Comparison of ENCODE assay signal across 24 cellular contexts in the genomic region with DNA sequence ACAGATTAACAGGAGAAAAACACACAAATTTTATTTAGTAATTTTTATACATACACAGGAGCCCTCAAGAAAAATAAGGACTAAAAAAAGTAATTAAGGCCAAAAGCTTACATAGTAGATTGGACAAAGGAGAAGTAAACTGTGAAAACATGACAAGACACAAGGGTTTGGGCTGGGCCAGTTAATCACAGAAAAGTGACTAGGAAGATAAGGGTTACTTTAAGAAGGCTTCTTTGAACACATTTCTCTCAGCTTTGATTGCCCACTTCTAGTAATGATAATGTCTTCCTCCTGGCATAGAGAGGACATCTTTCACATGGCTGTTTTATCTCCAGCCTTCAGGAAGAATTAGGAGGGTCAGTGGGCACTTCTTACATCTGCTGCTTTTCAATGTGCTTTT. TPM values are rescaled to one million over a fixed set of nuclear protein-coding genes. Genes with fewer than 3 reads are reported as not detected.
DNase-seq lines count a peak whose midpoint lies in the region; ATAC-seq, FAIRE-seq and TF ChIP-seq lines count a peak whose summit lies in the region.
"Had no signal": no experiment of that assay in that cellular context is flagged by ENCODE, and none has a peak within 500 bp of the region (broad histone marks: within the 10 kb centered on the region; RNA-seq: fewer than 3 reads in every experiment).

No MANE protein-coding gene starts in this region.

- H3K79me2 ChIP-seq in K562 (ENCODE audit: control insufficient read depth, insufficient read depth, low read length) = peaks cover 15% of the 10 kb centered on the region

- TF ChIP-seq CTCF in A673 (conservative IDR thresholded peaks at IDR 0.05; ENCODE audit: low read depth, low read length) (no peak), K562 (IDR thresholded peaks at IDR 0.05 in 2 of 3, conservative IDR thresholded peaks at IDR 0.05 in 1 of 3; ENCODE audit: insufficient read depth in 2 of 3, low read depth in 1 of 3, low read length in 3 of 3) (no peak), esophagus squamous epithelium (IDR thresholded peaks at IDR 0.05) (no peak), psoas muscle (IDR thresholded peaks at IDR 0.05) (no peak)

- H3K36me3 ChIP-seq in A673 (ENCODE audit: insufficient read depth, low read length, poor library complexity, severe bottlenecking) = peaks cover 18% of the 10 kb centered on the region
- peaks cover 18% of the 10 kb centered on the region for H3K36me3 ChIP-seq in SK-N-MC (ENCODE audit: insufficient read depth, low read length)
- H3K36me3 ChIP-seq in K562 (ENCODE audit: control insufficient read depth, insufficient read depth, low read length) = peaks cover 11% of the 10 kb centered on the region; the same call in 2 of the 3 replicates
- peaks cover 0 to 14% (median 8%) of the 10 kb centered on the region in 5 donors for H3K36me3 ChIP-seq in subcutaneous abdominal adipose tissue (ENCODE audit: control insufficient read depth in 5 of 5, insufficient read depth in 5 of 5, low read length in 5 of 5)
- H3K36me3 ChIP-seq in esophagus squamous epithelium = peaks cover 0 to 14% (median 0%) of the 10 kb centered on the region in 3 donors
- H3K36me3 ChIP-seq in psoas muscle (ENCODE audit: insufficient read depth in 1 of 2, low read depth in 1 of 2) = peaks cover 4 to 13% of the 10 kb centered on the region in 2 donors

- no peaks in the 10 kb centered on the region for H3K9me1 ChIP-seq in K562 (ENCODE audit: control insufficient read depth, insufficient read depth, low read length)

- H3K4me3 ChIP-seq in A673 (ENCODE audit: low read depth, low read length, poor library complexity, severe bottlenecking) = no peak overlapping the region
- no peak overlapping the region for H3K4me3 ChIP-seq in SK-N-MC
- no peak overlapping the region for H3K4me3 ChIP-seq in K562
- no peak overlapping the region for H3K4me3 ChIP-seq in subcutaneous abdominal adipose tissue (ENCODE audit: low read depth in 1 of 5, low read length in 5 of 5)
- no peak overlapping the region for H3K4me3 ChIP-seq in esophagus squamous epithelium
- no peak overlapping the region for H3K4me3 ChIP-seq in psoas muscle
- H3K4me3 ChIP-seq: BLaER1 treated with 17β-estradiol and CSF1 and Interleukin-3, amounts not matched to agents 10 nM and 100 nM; HAP-1; SJSA1 had no signal

- H3K9me3 ChIP-seq in A673 (ENCODE audit: low read depth, low read length, poor library complexity, severe bottlenecking) (no peaks in the 10 kb centered on the region), SK-N-MC (ENCODE audit: low read depth, low read length) (no peaks in the 10 kb centered on the region), K562 (replicated peaks; ENCODE audit: control insufficient read depth, insufficient read depth, low read depth, low read length) (no peaks in the 10 kb centered on the region), subcutaneous abdominal adipose tissue (ENCODE audit: control insufficient read depth in 5 of 5, low read length in 5 of 5) (no peaks in the 10 kb centered on the region), esophagus squamous epithelium (no peaks in the 10 kb centered on the region), psoas muscle (no peaks in the 10 kb centered on the region)
- H3K9me3 ChIP-seq: HAP-1, SJSA1 had no signal

- no peak for ATAC-seq in K562
- no peak for ATAC-seq in psoas muscle
- no peak for ATAC-seq in GM18867 (IDR thresholded peaks at IDR 0.05; ENCODE audit: unreplicated experiment)

- no peak for TF ChIP-seq EP300 in K562 (IDR thresholded peaks at IDR 0.05; ENCODE audit: low read length)

- in situ Hi-C loops in K562 (cut with MboI) = no loop called here

- TF ChIP-seq POLR2A in K562 (conservative IDR thresholded peaks at IDR 0.05) = no peak
- no peak for TF ChIP-seq POLR2A in esophagus squamous epithelium (IDR thresholded peaks at IDR 0.05)

- H3K4me2 ChIP-seq in K562 (ENCODE audit: insufficient read depth, low read length) = no peak overlapping the region

- no TSS peak for BruUV-seq in A673 (replicated peaks; lab: Mats Ljungman, UMichigan)
- BruUV-seq in K562 (replicated peaks; lab: Mats Ljungman, UMichigan) = no TSS peak

- no peak for TF ChIP-seq RAD21 in K562 (CRISPR knock-in tag; conservative IDR thresholded peaks at IDR 0.05 in 1 of 2, IDR thresholded peaks at IDR 0.05 in 1 of 2)

- H4K20me1 ChIP-seq in K562 (replicated peaks; ENCODE audit: control insufficient read depth, insufficient read depth, low read length) = no peaks in the 10 kb centered on the region
- H4K20me1 ChIP-seq: BLaER1 treated with 17β-estradiol and CSF1 and Interleukin-3, amounts not matched to agents 10 nM and 100 nM had no signal

- H3K27ac ChIP-seq in A673 (ENCODE audit: low read depth, low read length, poor library complexity, severe bottlenecking) (peak overlapping the region; percentile 24), SK-N-MC (peak overlapping the region; percentile 51; the same call in 1 of the 2 replicates), K562 (ENCODE audit: extremely low read depth, low read depth, low read length) (no peak overlapping the region), subcutaneous abdominal adipose tissue (ENCODE audit: low read depth, low read length) (peak overlapping the region; percentile 77), esophagus squamous epithelium (no peak overlapping the region), psoas muscle (no peak overlapping the region)
- H3K27ac ChIP-seq: BLaER1 treated with 17β-estradiol and CSF1 and Interleukin-3, amounts not matched to agents 10 nM and 100 nM; HL-60; SJSA1 had no signal

- no peak for DNase-seq in A673 (ENCODE audit: low spot score)
- DNase-seq in SK-N-MC (ENCODE audit: low read depth, low spot score) = no peak
- DNase-seq in K562 (ENCODE audit: extremely low read depth in 1 of 4, low spot score in 3 of 4) = peak in 1 of 4 experiments; percentile 30
- no peak for DNase-seq in esophagus squamous epithelium (lab: John Stamatoyannopoulos, UW)
- no peak for DNase-seq in psoas muscle
- DNase-seq: 8988T; CD4-positive, alpha-beta T cell; COR-L47; GOT3; NCI-H1694; NCI-H2029 treated with DMSO at 0.1 percent for 48 hours; NCI-H2227 treated with DMSO at 0.1 percent for 48 hours; NCI-H526 treated with DMSO at 0.1 percent for 48 hours; Right ventricle myocardium superior; RPMI8226 had no signal

- CTCF ChIA-PET in A673 (lab: Charles Lee) (no interaction called here), K562 (lab: Yijun Ruan, JAX; ENCODE audit: low intra/inter-chr PET ratio) (no interaction called here)

- POLR2A ChIA-PET in A673 (lab: Charles Lee; ENCODE audit: low non-redundant PET) = no interaction called here
- POLR2A ChIA-PET in K562 (lab: Yijun Ruan, JAX) = interaction anchor here (0.8 to 1.1 kb wide), 2 partner anchors 21 to 26 kb away, joined by 3 read pairs; no protein-coding TSS in a partner anchor

- H3K27me3 ChIP-seq in A673 (replicated peaks; ENCODE audit: insufficient read depth, low read depth, low read length, poor library complexity) = no peaks in the 10 kb centered on the region
- no peaks in the 10 kb centered on the region for H3K27me3 ChIP-seq in K562 (ENCODE audit: control insufficient read depth in 2 of 2, insufficient read depth in 2 of 2, low read length in 2 of 2)
- H3K27me3 ChIP-seq in subcutaneous abdominal adipose tissue (ENCODE audit: control insufficient read depth in 5 of 5, insufficient read depth in 4 of 5, low read length in 5 of 5) = no peaks in the 10 kb centered on the region
- H3K27me3 ChIP-seq in esophagus squamous epithelium = no peaks in the 10 kb centered on the region
- H3K27me3 ChIP-seq in psoas muscle (ENCODE audit: insufficient read depth in 3 of 3, low read length in 2 of 3) = no peaks in the 10 kb centered on the region
- H3K27me3 ChIP-seq: BLaER1 treated with 17β-estradiol and CSF1 and Interleukin-3, amounts not matched to agents 10 nM and 100 nM; SJSA1 had no signal

- no peak for FAIRE-seq in K562 (lab: Jason Lieb, UNC)

- intact Hi-C loops in A673 (cut with micrococcal nuclease; ENCODE audit: unreplicated experiment) (no loop called here), K562 (cut with micrococcal nuclease) (loop anchor here (5.0 kb wide), 1 partner anchor 80 kb away; a partner anchor contains a TSS), esophagus squamous epithelium (cut with DNase I) (no loop called here), psoas muscle (cut with DNase I) (no loop called here)

- H3K4me1 ChIP-seq in A673 (ENCODE audit: insufficient read depth, low read length, poor library complexity, severe bottlenecking) (peaks cover 31% of the 10 kb centered on the region), K562 (replicated peaks in 1 of 2; ENCODE audit: control insufficient read depth in 2 of 2, insufficient read depth in 2 of 2, low read length in 2 of 2) (peaks cover 11 to 12% of the 10 kb centered on the region in 2 experiments; a peak in 4 of 5 replicates), subcutaneous abdominal adipose tissue (ENCODE audit: control insufficient read depth in 5 of 5, insufficient read depth in 5 of 5, low read length in 5 of 5) (peaks cover 0 to 32% (median 20%) of the 10 kb centered on the region in 5 donors), esophagus squamous epithelium (peaks cover 0 to 45% (median 17%) of the 10 kb centered on the region in 3 donors), psoas muscle (peaks cover 19% of the 10 kb centered on the region)
- H3K4me1 ChIP-seq: HAP-1 had no signal

- no peak overlapping the region for H2AFZ ChIP-seq in K562 (ENCODE audit: low read depth, low read length)

- H3K9ac ChIP-seq in SK-N-MC (ENCODE audit: insufficient read length) (no peak overlapping the region), K562 (ENCODE audit: insufficient read depth in 1 of 2, low read depth in 2 of 2, low read length in 2 of 2) (no peak overlapping the region), subcutaneous abdominal adipose tissue (ENCODE audit: low read length in 5 of 5) (no peak overlapping the region)
- H3K9ac ChIP-seq: BLaER1 treated with 17β-estradiol and CSF1 and Interleukin-3, amounts not matched to agents 10 nM and 100 nM had no signal

RNA-seq across cellular contexts. Expression of a gene that starts 3.4 kb away (rescaled TPM):
- total RNA-seq in A673 (2021) = 36.4 and 48.4 TPM in 2 replicates
- 5.2 and 16.2 TPM in 2 replicates for total RNA-seq in K562 (2011; cell fraction: chromatin; rRNA removed; ENCODE audit: low replicate concordance)
- total RNA-seq in K562 (2011; cell fraction: nucleolus; rRNA removed) = 2.7 and 4.2 TPM in 2 replicates
- total RNA-seq in K562 (2011; cell fraction: nucleoplasm; rRNA removed) = 10.6 and 20.5 TPM in 2 replicates
- total RNA-seq in K562 (2014; rRNA removed) = 9.5 and 9.7 TPM in 2 replicates
- 20.7 and 26.1 TPM in 2 replicates for total RNA-seq in K562 (2014; rRNA removed; fragmentation: Illumina TruSeq; extraction: Trizol)
- total RNA-seq in K562 (2015; rRNA removed; fragmentation: Illumina TruSeq; extraction: Trizol) = 13.8 and 16.0 TPM in 2 replicates
- 18.9 and 20.6 TPM in 2 replicates for total RNA-seq in K562 (2021)
- 23.3 and 27.9 TPM in 2 replicates for polyA plus RNA-seq in K562 (2011; rRNA removed)
- 4.3 and 11.1 TPM in 2 replicates for polyA plus RNA-seq in K562 (2011; cell fraction: cytosol; rRNA removed)
- 7.8 and 10.2 TPM in 2 replicates for polyA plus RNA-seq in K562 (2011; cell fraction: nucleus; rRNA removed)
- polyA plus RNA-seq in K562 (2012) = 17.6 and 18.3 TPM in 2 replicates
- 13.1 and 14.6 TPM in 2 replicates for polyA plus RNA-seq in K562 (2014; fragmentation: Illumina TruSeq; extraction: Trizol)
- polyA plus RNA-seq in K562 (2014; fragmentation: Nextera tagmentation; extraction: Ambion mirVana) = 10 to 100 TPM; 44.6 to 51.9 TPM
- 15.4 and 16.6 TPM in 2 replicates for polyA plus RNA-seq in K562 (2014; rRNA removed)
- polyA minus RNA-seq in K562 (2011; rRNA and poly(A)+ RNA removed) = 20.6 and 29.5 TPM in 2 replicates
- polyA minus RNA-seq in K562 (2011; cell fraction: cytosol; rRNA and poly(A)+ RNA removed) = 5.3 and 7.6 TPM in 2 replicates
- 6.7 and 12.9 TPM in 2 replicates for polyA minus RNA-seq in K562 (2011; cell fraction: nucleus; rRNA and poly(A)+ RNA removed)
- 10 to 100 TPM; 51.7 to 88.4 (median 56.9) TPM for total RNA-seq in esophagus squamous epithelium
- 10 to 100 TPM; 16.6 to 42.2 (median 36.1) TPM for total RNA-seq in psoas muscle
- polyA plus RNA-seq in psoas muscle = 10 to 100 TPM in 2 of 3 donors, 1 to 10 TPM in 1; 5.0 to 13.7 (median 11.7) TPM

RNA-seq across cellular contexts. Expression of a gene that starts 30.9 kb away (rescaled TPM):
- total RNA-seq in A673 (2021) (0.11 and 0.15 TPM in 2 replicates), K562 (2014; rRNA removed) (not detected in 2 replicates), K562 (2014; rRNA removed; fragmentation: Illumina TruSeq; extraction: Trizol) (0.07 and 0.32 TPM in 2 replicates), K562 (2015; rRNA removed; fragmentation: Illumina TruSeq; extraction: Trizol) (0.14 and 0.34 TPM in 2 replicates), K562 (2021) (0.13 and 0.27 TPM in 2 replicates), esophagus squamous epithelium (10 to 100 TPM in 2 of 4 donors, 1 to 10 TPM in 1, under 1 TPM in 1; 0.42 to 66.8 (median 21.6) TPM), psoas muscle (10 to 100 TPM; 17.4 to 37.0 (median 32.8) TPM)
- total RNA-seq in K562 (2011; cell fraction: chromatin; rRNA removed; ENCODE audit: low replicate concordance) = 0.44 and 1.2 TPM in 2 replicates
- total RNA-seq in K562 (2011; cell fraction: nucleolus; rRNA removed) = 0.66 and 1.0 TPM in 2 replicates
- 0.73 and 1.2 TPM in 2 replicates for total RNA-seq in K562 (2011; cell fraction: nucleoplasm; rRNA removed)
- polyA plus RNA-seq in K562 (2011; rRNA removed) (0.42 and 1.1 TPM in 2 replicates), K562 (2014; fragmentation: Illumina TruSeq; extraction: Trizol) (0.10 and 0.12 TPM in 2 replicates), K562 (2014; fragmentation: Nextera tagmentation; extraction: Ambion mirVana) (under 1 TPM; 0.06 to 0.27 TPM), K562 (2014; rRNA removed) (0.05 and 0.13 TPM in 2 replicates), psoas muscle (10 to 100 TPM in 1 of 3 donors, 1 to 10 TPM in 2; 5.2 to 12.9 (median 5.7) TPM)
- 0.06 and 0.85 TPM in 2 replicates for polyA plus RNA-seq in K562 (2011; cell fraction: cytosol; rRNA removed)
- 0.14 and 0.15 TPM in 2 replicates for polyA plus RNA-seq in K562 (2011; cell fraction: nucleus; rRNA removed)
- 0.29 and 0.34 TPM in 2 replicates for polyA plus RNA-seq in K562 (2012)
- polyA minus RNA-seq in K562 (2011; rRNA and poly(A)+ RNA removed) = 0.18 and 0.32 TPM in 2 replicates
- polyA minus RNA-seq in K562 (2011; cell fraction: cytosol; rRNA and poly(A)+ RNA removed) = 1.3 TPM in 1 of 2 replicates, not detected in the other
- 0.22 and 0.40 TPM in 2 replicates for polyA minus RNA-seq in K562 (2011; cell fraction: nucleus; rRNA and poly(A)+ RNA removed)
- total RNA-seq: CD4-positive, alpha-beta T cell; Daoy; G401; NCI-H460; SJSA1 had no signal

Comparison
In these comparisons a context has a peak if more than half of its experiments do, and no peak if none do; other contexts are left out.
1. H3K27ac ChIP-seq: peak in A673 (single experiment), SK-N-MC (single experiment) and subcutaneous abdominal adipose tissue (single experiment); none in K562 (single experiment), esophagus squamous epithelium (0 of 4) and psoas muscle (single experiment).